ENCODE assay signal across 8 cellular contexts in genomic region chr17:76103274-76104139, GRCh38. TPM values are rescaled to one million over a fixed set of nuclear protein-coding genes. Genes with fewer than 3 reads are reported as not detected.
DNase-seq lines count a peak whose midpoint lies in the region; ATAC-seq and TF ChIP-seq lines count a peak whose summit lies in the region.

TSS of gene EXOC7 (minus strand) at chr17:76103787. CDS start at chr17:76103692, 95 bp downstream.

- H3K9ac ChIP-seq in adipocyte (ENCODE audit: low read length) = peak within 1 kb of the TSS; percentile 92

- no peak for TF ChIP-seq EP300 in upper lobe of left lung (IDR thresholded peaks at IDR 0.05)

- H3K4me1 ChIP-seq in adipocyte (ENCODE audit: control insufficient read depth, insufficient read depth, low read length) (peaks cover 17% of the 10 kb centered on the region), heart left ventricle (peaks cover 0 to 26% (median 15%) of the 10 kb centered on the region in 12 donors), upper lobe of left lung (peaks cover 16 to 28% (median 21%) of the 10 kb centered on the region in 4 donors)

- TF ChIP-seq POLR2A in heart left ventricle (IDR thresholded peaks at IDR 0.05) = peak in 1 of 2 donors; percentile 57
- TF ChIP-seq POLR2A in upper lobe of left lung (IDR thresholded peaks at IDR 0.05) = peak in 3 of 4 donors; percentile 20 to 78 (median 60)

- H3K4me3 ChIP-seq in adipocyte (ENCODE audit: low read length) (peak within 1 kb of the TSS; percentile 91), heart left ventricle (peak within 1 kb of the TSS; percentile 48 to 97 (median 78)), upper lobe of left lung (peak within 1 kb of the TSS; percentile 75 to 93 (median 87))

- peak in 2 of 12 donors; percentile 3 to 12 for TF ChIP-seq CTCF in heart left ventricle (IDR thresholded peaks at IDR 0.05)
- peak in 1 of 6 experiments; percentile 6 for TF ChIP-seq CTCF in upper lobe of left lung (IDR thresholded peaks at IDR 0.05)

- peaks cover 25% of the 10 kb centered on the region for H3K36me3 ChIP-seq in adipocyte (ENCODE audit: control insufficient read depth, insufficient read depth, low read length, severe bottlenecking)
- H3K36me3 ChIP-seq in heart left ventricle = peaks cover 0 to 35% (median 32%) of the 10 kb centered on the region in 9 donors
- peaks cover 5 to 30% (median 18%) of the 10 kb centered on the region in 4 donors for H3K36me3 ChIP-seq in upper lobe of left lung

- ATAC-seq in HG02642 (IDR thresholded peaks at IDR 0.05; ENCODE audit: poor library complexity, unreplicated experiment) = peak; percentile 89
- peak; percentile 97 to 99 (median 98) for ATAC-seq in heart left ventricle
- ATAC-seq in upper lobe of left lung (ENCODE audit: low FRiP score in 2 of 2) = peak; percentile 95 to 99

- intact Hi-C loops in heart left ventricle (cut with DNase I) (no loop called here), posterior vena cava (cut with DNase I) (no loop called here)

- WGBS in heart left ventricle, 4 donors = 4 to 6% (median 4%) methylated on average over 35 to 55 of the region's 55 CpGs
- WGBS in upper lobe of left lung, 2 donors = 1 to 4% methylated on average over 37 to 54 of the region's 55 CpGs

- H3K27ac ChIP-seq in heart left ventricle (peak within 1 kb of the TSS; percentile 49 to 91 (median 78)), upper lobe of left lung (peak within 1 kb of the TSS; percentile 73 to 91 (median 87))

- H3K9me3 ChIP-seq in adipocyte (ENCODE audit: control insufficient read depth, low read length) = no peaks in the 10 kb centered on the region
- no peaks in the 10 kb centered on the region for H3K9me3 ChIP-seq in heart left ventricle
- no peaks in the 10 kb centered on the region for H3K9me3 ChIP-seq in upper lobe of left lung

- DNase-seq in GDM1 (lab: John Stamatoyannopoulos, UW) = peak; percentile 87
- DNase-seq in NCI-H1436 (lab: John Stamatoyannopoulos, UW) = peak; percentile 96
- DNase-seq in T follicular helper cell (ENCODE audit: low read depth) = peak; percentile 89
- DNase-seq in adipocyte (ENCODE audit: low read depth) = peak; percentile 98
- DNase-seq in heart left ventricle = peak; percentile 92 to 95 (median 93)
- DNase-seq in posterior vena cava (ENCODE audit: low spot score) = peak; percentile 97
- peak; percentile 94 to 98 for DNase-seq in upper lobe of left lung

- no peaks in the 10 kb centered on the region for H3K27me3 ChIP-seq in adipocyte (replicated peaks; ENCODE audit: control insufficient read depth, insufficient read depth, low read length)
- no peaks in the 10 kb centered on the region for H3K27me3 ChIP-seq in heart left ventricle
- H3K27me3 ChIP-seq in upper lobe of left lung = no peaks in the 10 kb centered on the region

RNA-seq across cellular contexts. Expression of gene EXOC7, which starts in this region (rescaled TPM):
- total RNA-seq in heart left ventricle (100 to 1,000 TPM in 1 of 9 donors, 10 to 100 TPM in 8; 64.4 to 107 (median 80.5) TPM), posterior vena cava (10 to 100 TPM; 94.5 to 98.2 TPM), upper lobe of left lung (100 to 1,000 TPM in 3 of 6 donors, 10 to 100 TPM in 3; 69.4 to 233 (median 103) TPM)
- polyA plus RNA-seq in heart left ventricle = 10 to 100 TPM; 39.7 to 62.5 TPM

Comparison
In these comparisons a context has a peak if more than half of its experiments do, and no peak if none do; other contexts are left out.
1. Peak in every context shown above with its lines: DNase-seq, ATAC-seq, H3K4me3 ChIP-seq and H3K27ac ChIP-seq.